In genomic region chr5:177471610-177472356, GRCh38 we compare ENCODE assay signal across 8 cellular contexts. TPM values are rescaled to one million over a fixed set of nuclear protein-coding genes. Genes with fewer than 3 reads are reported as not detected.
DNase-seq lines count a peak whose midpoint lies in the region; ATAC-seq and TF ChIP-seq lines count a peak whose summit lies in the region.

No MANE protein-coding gene starts in this region.

- intact Hi-C loops in natural killer cell (cut with micrococcal nuclease): no loop called here

- peak overlapping the region; percentile 60 for H3K4me3 Mint-ChIP-seq in natural killer cell

- no peaks in the 10 kb centered on the region for H3K36me3 Mint-ChIP-seq in natural killer cell

- H3K27ac Mint-ChIP-seq in natural killer cell: peak overlapping the region in 1 of 2 donors; percentile 76

- H3K4me3 ChIP-seq in AG04449 (ENCODE audit: low read depth, low read length) (peak overlapping the region; percentile 89), LNCaP clone FGC (ENCODE audit: low read depth, low read length) (peak overlapping the region; percentile 81)

- CTCF ChIA-PET in AG04449 (lab: Yijun Ruan, JAX): interaction anchor here (1.0 to 16.8 kb wide), 9 partner anchors 9 to 154 kb away, joined by 3 to 261 read pairs (median 5); partner anchors contain the start of gene PDLIM7

- peaks cover 14 to 57% of the 10 kb centered on the region in 2 donors for H3K4me1 Mint-ChIP-seq in natural killer cell

- DNase-seq in AG04449 (ENCODE audit: low read depth, low spot score) (no peak), LNCaP clone FGC (ENCODE audit: low read depth) (no peak), dermis blood vessel endothelial cell (peak; percentile 35), natural killer cell (no peak), kidney glomerular epithelial cell (lab: John Stamatoyannopoulos, UW) (no peak), OCI-M1 (lab: John Stamatoyannopoulos, UW) (no peak), SIG-M5 (lab: John Stamatoyannopoulos, UW) (no peak)

- POLR2A ChIA-PET in AG04449 (lab: Yijun Ruan, JAX): interaction anchor here (0.6 to 15.8 kb wide), 9 partner anchors 7 to 123 kb away, joined by 3 to 401 read pairs (median 6); partner anchors contain the start of gene PDLIM7

- ATAC-seq in natural killer cell (peak; percentile 56 to 70 (median 64)), HG03457 (IDR thresholded peaks at IDR 0.05; ENCODE audit: unreplicated experiment) (no peak)

- peaks cover 0 to 16% of the 10 kb centered on the region in 2 donors for H3K27me3 Mint-ChIP-seq in natural killer cell (ENCODE audit: low read depth in 2 of 2)

- H3K9me3 Mint-ChIP-seq in natural killer cell: no peaks in the 10 kb centered on the region

- TF ChIP-seq CTCF in AG04449 (IDR thresholded peaks at IDR 0.05; ENCODE audit: insufficient read depth, low read length, missing control alignments) (no peak), LNCaP clone FGC (IDR thresholded peaks at IDR 0.05; ENCODE audit: control insufficient read depth, extremely low read depth, insufficient read depth) (no peak), natural killer cell (IDR thresholded peaks at IDR 0.05) (no peak)

RNA-seq across cellular contexts. Expression of gene DBN1, which starts 1.7 kb away (rescaled TPM):
- total RNA-seq in dermis blood vessel endothelial cell (147 and 157 TPM in 2 replicates), natural killer cell (10 to 100 TPM; 13.7 to 25.2 (median 15.0) TPM)

RNA-seq across cellular contexts. Expression of gene PRR7, which starts 25.2 kb away (rescaled TPM):
- total RNA-seq in dermis blood vessel endothelial cell (4.5 and 4.8 TPM in 2 replicates), natural killer cell (10 to 100 TPM; 21.6 to 27.9 (median 23.3) TPM)

RNA-seq across cellular contexts. Expression of gene PDLIM7, which starts 25.6 kb away (rescaled TPM):
- total RNA-seq in dermis blood vessel endothelial cell (38.3 and 73.0 TPM in 2 replicates), natural killer cell (10 to 100 TPM in 2 of 3 donors, 1 to 10 TPM in 1; 9.7 to 58.7 (median 14.7) TPM)

RNA-seq across cellular contexts. Expression of gene DOK3, which starts 37.8 kb away (rescaled TPM):
- total RNA-seq in dermis blood vessel endothelial cell (2.0 and 4.6 TPM in 2 replicates), natural killer cell (10 to 100 TPM in 1 of 3 donors, 1 to 10 TPM in 2; 3.5 to 19.8 (median 9.1) TPM)

RNA-seq across cellular contexts. Expression of gene DDX41, which starts 45.0 kb away (rescaled TPM):
- total RNA-seq in dermis blood vessel endothelial cell (68.2 and 98.8 TPM in 2 replicates), natural killer cell (100 to 1,000 TPM in 1 of 3 donors, 10 to 100 TPM in 2; 66.6 to 106 (median 78.3) TPM)
